Comparison of ENCODE assay signal across 1 cellular context in the genomic region with DNA sequence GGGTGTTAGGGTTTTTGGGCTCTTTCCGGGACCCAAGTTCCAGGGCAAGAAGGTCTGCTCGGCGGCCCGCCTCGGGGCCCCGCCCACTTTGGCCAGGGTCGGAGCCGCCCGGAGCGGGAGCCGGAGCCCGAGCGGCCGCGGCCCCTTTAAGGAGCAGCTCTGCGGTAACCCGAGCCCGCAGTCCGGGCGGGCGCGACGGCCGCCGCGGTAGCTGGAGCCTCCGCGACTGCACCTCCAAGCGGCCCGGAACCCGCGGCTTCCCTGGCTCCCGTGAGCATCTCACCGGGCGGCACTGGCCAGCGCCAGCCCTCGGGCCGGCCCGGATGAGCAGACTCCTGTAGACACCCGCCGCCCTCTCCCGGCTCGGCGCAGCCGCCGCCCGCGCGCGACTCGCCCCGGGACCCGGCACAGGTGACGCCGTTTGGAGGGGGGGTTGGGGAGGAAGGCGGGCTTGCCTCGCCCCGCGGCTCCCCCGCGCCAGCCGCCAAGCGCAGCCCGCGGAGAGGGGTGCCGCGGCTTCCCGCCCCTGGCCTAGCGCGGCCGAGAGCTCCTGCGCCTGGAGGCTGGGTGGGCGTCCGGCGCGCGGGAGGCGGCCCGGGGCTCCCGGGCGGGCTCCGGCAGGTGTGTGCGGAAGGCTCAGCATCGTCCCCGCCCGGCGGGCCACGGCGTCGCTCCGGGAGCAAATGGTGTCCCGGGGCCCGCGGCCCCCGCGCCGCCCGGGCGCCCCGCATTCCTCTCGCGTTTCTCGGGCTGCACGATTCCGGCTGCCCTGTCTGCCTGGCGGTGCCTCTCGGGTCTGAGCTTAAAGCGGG.
TF ChIP-seq lines count a peak whose summit lies in the region.

A gene with protein sequence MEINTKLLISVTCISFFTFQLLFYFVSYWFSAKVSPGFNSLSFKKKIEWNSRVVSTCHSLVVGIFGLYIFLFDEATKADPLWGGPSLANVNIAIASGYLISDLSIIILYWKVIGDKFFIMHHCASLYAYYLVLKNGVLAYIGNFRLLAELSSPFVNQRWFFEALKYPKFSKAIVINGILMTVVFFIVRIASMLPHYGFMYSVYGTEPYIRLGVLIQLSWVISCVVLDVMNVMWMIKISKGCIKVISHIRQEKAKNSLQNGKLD (plus strand): TSS at position 149 of the 812 bp plus-strand sequence. CDS start 26,547 bp downstream, outside the sequence.

TF ChIP-seq in GM12878, 131 proteins besides CTCF, POLR2A, EP300 and RAD21 (continued from another document):
- 0 out of 2 replicates have a peak, but pooled peaks have one; percentile 10 for TF ChIP-seq RUNX3 (IDR thresholded peaks at IDR 0.05; ENCODE audit: low read length)
TF ChIP-seq in GM12878: peak in this region for 2.
